Comparison of ENCODE assay signal across 1 cellular context in the genomic region with DNA sequence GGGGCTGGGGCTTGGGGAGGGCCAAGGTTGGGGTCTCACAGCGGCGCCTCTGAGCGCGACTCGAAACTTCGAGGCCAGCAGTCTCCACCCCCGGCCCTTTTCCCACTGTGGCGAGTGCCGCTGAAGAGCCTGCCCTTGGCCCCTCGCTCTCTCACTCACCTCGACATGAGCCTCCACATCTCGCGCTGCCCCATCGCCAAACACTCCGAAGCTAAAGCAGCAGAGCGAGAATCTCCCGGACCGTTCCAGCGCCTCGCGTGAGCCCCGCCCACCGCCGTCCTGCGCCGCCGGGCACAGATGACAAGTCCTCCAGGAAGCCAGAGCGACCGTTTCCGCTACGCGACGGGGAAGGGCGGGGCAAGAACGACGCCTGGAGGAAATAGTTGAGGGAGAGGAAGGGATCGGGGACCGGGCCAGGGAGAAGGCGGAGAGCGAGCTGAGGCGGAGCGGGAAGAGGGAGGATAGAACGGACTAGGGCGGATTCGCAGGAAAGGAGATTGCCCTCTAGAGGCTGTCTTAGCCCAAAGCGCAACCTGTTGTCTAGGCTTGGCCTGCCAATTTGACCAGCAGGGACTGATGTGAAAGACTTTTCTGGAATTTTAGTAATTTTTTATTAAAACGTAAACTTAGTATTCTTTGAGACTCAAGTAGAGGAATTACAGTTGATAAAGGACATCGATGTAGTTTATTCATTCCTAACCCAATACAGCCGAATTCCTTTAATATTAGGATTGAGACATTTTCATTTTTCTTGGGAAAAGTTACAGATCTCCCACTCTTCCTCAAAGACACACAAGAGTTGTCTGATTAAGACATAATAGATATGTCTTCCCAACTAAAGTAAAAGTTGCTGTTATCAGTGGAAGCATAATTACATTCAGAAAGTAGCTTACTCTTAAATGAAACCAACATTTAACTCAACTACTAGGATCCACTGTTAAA.
TF ChIP-seq lines count a peak whose summit lies in the region.

A gene with protein sequence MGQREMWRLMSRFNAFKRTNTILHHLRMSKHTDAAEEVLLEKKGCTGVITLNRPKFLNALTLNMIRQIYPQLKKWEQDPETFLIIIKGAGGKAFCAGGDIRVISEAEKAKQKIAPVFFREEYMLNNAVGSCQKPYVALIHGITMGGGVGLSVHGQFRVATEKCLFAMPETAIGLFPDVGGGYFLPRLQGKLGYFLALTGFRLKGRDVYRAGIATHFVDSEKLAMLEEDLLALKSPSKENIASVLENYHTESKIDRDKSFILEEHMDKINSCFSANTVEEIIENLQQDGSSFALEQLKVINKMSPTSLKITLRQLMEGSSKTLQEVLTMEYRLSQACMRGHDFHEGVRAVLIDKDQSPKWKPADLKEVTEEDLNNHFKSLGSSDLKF (minus strand): TSS at position 270 of the 942 bp plus-strand sequence. CDS start 76 bp downstream, at position 194.

TF ChIP-seq in GM23338, 12 proteins besides CTCF, POLR2A, EP300 and RAD21 (continued from another document):
- TF ChIP-seq, protein P1, sequence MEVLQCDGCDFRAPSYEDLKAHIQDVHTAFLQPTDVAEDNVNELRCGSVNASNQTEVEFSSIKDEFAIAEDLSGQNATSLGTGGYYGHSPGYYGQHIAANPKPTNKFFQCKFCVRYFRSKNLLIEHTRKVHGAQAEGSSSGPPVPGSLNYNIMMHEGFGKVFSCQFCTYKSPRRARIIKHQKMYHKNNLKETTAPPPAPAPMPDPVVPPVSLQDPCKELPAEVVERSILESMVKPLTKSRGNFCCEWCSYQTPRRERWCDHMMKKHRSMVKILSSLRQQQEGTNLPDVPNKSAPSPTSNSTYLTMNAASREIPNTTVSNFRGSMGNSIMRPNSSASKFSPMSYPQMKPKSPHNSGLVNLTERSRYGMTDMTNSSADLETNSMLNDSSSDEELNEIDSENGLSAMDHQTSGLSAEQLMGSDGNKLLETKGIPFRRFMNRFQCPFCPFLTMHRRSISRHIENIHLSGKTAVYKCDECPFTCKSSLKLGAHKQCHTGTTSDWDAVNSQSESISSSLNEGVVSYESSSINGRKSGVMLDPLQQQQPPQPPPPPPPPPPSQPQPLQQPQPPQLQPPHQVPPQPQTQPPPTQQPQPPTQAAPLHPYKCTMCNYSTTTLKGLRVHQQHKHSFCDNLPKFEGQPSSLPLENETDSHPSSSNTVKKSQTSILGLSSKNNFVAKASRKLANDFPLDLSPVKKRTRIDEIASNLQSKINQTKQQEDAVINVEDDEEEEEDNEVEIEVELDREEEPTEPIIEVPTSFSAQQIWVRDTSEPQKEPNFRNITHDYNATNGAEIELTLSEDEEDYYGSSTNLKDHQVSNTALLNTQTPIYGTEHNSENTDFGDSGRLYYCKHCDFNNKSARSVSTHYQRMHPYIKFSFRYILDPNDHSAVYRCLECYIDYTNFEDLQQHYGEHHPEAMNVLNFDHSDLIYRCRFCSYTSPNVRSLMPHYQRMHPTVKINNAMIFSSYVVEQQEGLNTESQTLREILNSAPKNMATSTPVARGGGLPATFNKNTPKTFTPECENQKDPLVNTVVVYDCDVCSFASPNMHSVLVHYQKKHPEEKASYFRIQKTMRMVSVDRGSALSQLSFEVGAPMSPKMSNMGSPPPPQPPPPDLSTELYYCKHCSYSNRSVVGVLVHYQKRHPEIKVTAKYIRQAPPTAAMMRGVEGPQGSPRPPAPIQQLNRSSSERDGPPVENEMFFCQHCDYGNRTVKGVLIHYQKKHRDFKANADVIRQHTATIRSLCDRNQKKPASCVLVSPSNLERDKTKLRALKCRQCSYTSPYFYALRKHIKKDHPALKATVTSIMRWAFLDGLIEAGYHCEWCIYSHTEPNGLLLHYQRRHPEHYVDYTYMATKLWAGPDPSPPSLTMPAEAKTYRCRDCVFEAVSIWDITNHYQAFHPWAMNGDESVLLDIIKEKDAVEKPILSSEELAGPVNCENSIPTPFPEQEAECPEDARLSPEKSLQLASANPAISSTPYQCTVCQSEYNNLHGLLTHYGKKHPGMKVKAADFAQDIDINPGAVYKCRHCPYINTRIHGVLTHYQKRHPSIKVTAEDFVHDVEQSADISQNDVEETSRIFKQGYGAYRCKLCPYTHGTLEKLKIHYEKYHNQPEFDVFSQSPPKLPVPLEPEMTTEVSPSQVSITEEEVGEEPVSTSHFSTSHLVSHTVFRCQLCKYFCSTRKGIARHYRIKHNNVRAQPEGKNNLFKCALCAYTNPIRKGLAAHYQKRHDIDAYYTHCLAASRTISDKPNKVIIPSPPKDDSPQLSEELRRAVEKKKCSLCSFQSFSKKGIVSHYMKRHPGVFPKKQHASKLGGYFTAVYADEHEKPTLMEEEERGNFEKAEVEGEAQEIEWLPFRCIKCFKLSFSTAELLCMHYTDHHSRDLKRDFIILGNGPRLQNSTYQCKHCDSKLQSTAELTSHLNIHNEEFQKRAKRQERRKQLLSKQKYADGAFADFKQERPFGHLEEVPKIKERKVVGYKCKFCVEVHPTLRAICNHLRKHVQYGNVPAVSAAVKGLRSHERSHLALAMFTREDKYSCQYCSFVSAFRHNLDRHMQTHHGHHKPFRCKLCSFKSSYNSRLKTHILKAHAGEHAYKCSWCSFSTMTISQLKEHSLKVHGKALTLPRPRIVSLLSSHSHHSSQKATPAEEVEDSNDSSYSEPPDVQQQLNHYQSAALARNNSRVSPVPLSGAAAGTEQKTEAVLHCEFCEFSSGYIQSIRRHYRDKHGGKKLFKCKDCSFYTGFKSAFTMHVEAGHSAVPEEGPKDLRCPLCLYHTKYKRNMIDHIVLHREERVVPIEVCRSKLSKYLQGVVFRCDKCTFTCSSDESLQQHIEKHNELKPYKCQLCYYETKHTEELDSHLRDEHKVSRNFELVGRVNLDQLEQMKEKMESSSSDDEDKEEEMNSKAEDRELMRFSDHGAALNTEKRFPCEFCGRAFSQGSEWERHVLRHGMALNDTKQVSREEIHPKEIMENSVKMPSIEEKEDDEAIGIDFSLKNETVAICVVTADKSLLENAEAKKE (CRISPR knock-in tag; IDR thresholded peaks at IDR 0.05) = no peak
- TF ChIP-seq POLR2AphosphoS5 (IDR thresholded peaks at IDR 0.05; ENCODE audit: low read depth) = peak; percentile 91
- TF ChIP-seq, protein P2, sequence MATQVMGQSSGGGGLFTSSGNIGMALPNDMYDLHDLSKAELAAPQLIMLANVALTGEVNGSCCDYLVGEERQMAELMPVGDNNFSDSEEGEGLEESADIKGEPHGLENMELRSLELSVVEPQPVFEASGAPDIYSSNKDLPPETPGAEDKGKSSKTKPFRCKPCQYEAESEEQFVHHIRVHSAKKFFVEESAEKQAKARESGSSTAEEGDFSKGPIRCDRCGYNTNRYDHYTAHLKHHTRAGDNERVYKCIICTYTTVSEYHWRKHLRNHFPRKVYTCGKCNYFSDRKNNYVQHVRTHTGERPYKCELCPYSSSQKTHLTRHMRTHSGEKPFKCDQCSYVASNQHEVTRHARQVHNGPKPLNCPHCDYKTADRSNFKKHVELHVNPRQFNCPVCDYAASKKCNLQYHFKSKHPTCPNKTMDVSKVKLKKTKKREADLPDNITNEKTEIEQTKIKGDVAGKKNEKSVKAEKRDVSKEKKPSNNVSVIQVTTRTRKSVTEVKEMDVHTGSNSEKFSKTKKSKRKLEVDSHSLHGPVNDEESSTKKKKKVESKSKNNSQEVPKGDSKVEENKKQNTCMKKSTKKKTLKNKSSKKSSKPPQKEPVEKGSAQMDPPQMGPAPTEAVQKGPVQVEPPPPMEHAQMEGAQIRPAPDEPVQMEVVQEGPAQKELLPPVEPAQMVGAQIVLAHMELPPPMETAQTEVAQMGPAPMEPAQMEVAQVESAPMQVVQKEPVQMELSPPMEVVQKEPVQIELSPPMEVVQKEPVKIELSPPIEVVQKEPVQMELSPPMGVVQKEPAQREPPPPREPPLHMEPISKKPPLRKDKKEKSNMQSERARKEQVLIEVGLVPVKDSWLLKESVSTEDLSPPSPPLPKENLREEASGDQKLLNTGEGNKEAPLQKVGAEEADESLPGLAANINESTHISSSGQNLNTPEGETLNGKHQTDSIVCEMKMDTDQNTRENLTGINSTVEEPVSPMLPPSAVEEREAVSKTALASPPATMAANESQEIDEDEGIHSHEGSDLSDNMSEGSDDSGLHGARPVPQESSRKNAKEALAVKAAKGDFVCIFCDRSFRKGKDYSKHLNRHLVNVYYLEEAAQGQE (IDR thresholded peaks at IDR 0.05; ENCODE audit: unreplicated experiment) = no peak
TF ChIP-seq in GM23338: peak in this region for 4.
